12 cellular contexts compared by ENCODE assay signal in genomic region chr15:69082041-69082502, GRCh38.
DNase-seq lines count a peak whose midpoint lies in the region; ATAC-seq and TF ChIP-seq lines count a peak whose summit lies in the region.
"Had no signal": no experiment of that assay in that cellular context is flagged by ENCODE, and none has a peak within 500 bp of the region (broad histone marks: within the 10 kb centered on the region; RNA-seq: fewer than 3 reads in every experiment).

No MANE protein-coding gene starts in this region.

- H3K36me3 ChIP-seq in adipocyte (ENCODE audit: control insufficient read depth, insufficient read depth, low read length, severe bottlenecking): no peaks in the 10 kb centered on the region
- H3K36me3 ChIP-seq in mucosa of descending colon (ENCODE audit: low read depth): no peaks in the 10 kb centered on the region

- DNase-seq in AG10803 (ENCODE audit: low read depth): peak; percentile 38
- DNase-seq in adipocyte (ENCODE audit: low read depth): peak; percentile 82
- DNase-seq in Right ventricle myocardium superior: no peak
- DNase-seq in sciatic nerve (ENCODE audit: low spot score): no peak
- no peak for DNase-seq in NCI-H510A (lab: John Stamatoyannopoulos, UW)
- DNase-seq in mucosa of descending colon: no peak
- no peak for DNase-seq in HT-29 (ENCODE audit: low spot score)
- DNase-seq: activated CD4-positive, alpha-beta T cell treated with anti-CD3 and anti-CD28 coated beads for 4 hours; activated naive CD8-positive, alpha-beta T cell treated with anti-CD3 and anti-CD28 coated beads, Interleukin-2, amount 50 U/mL, for 24 hours; head of caudate nucleus; NCI-H187 treated with DMSO at 0.1 percent for 48 hours had no signal

- TF ChIP-seq CTCF in AG10803 (conservative IDR thresholded peaks at IDR 0.05; ENCODE audit: low read length) (no peak), mucosa of descending colon (IDR thresholded peaks at IDR 0.05) (no peak)

- H3K27me3 ChIP-seq in adipocyte (replicated peaks; ENCODE audit: control insufficient read depth, insufficient read depth, low read length): peaks cover 4% of the 10 kb centered on the region

- H3K9me3 ChIP-seq in adipocyte (ENCODE audit: control insufficient read depth, low read length) (no peaks in the 10 kb centered on the region), mucosa of descending colon (no peaks in the 10 kb centered on the region)

- ATAC-seq in Right ventricle myocardium superior (ENCODE audit: poor library complexity) (peak; percentile 82), sciatic nerve (peak; percentile 88), mucosa of descending colon (no peak), GM19397 (IDR thresholded peaks at IDR 0.05; ENCODE audit: unreplicated experiment) (no peak)
- ATAC-seq: activated naive CD8-positive, alpha-beta T cell treated with anti-CD3 and anti-CD28 coated beads, Interleukin-2, amount 50 U/mL, for 24 hours had no signal

- H3K4me1 ChIP-seq in adipocyte (ENCODE audit: control insufficient read depth, insufficient read depth, low read length) (peaks cover 32% of the 10 kb centered on the region), mucosa of descending colon (ENCODE audit: low read depth) (no peaks in the 10 kb centered on the region)

- H3K4me3 ChIP-seq in AG10803 (ENCODE audit: low read length): no peak overlapping the region
- H3K4me3 ChIP-seq in adipocyte (ENCODE audit: low read length): peak overlapping the region; percentile 52
- no peak overlapping the region for H3K4me3 ChIP-seq in mucosa of descending colon

- peak overlapping the region; percentile 62 for H3K9ac ChIP-seq in adipocyte (ENCODE audit: low read length)

- intact Hi-C loops in Right ventricle myocardium superior (cut with DNase I): no loop called here
- intact Hi-C loops in sciatic nerve (cut with DNase I): no loop called here
- intact Hi-C loops in mucosa of descending colon (cut with DNase I, micrococcal nuclease): no loop called here

Comparison
In these comparisons a context has a peak if more than half of its experiments do, and no peak if none do; other contexts are left out.
1. DNase-seq: peak in AG10803 (single experiment) and adipocyte (single experiment); none in Right ventricle myocardium superior (single experiment), sciatic nerve (single experiment), NCI-H510A (single experiment), mucosa of descending colon (0 of 3) and HT-29 (single experiment).
2. ATAC-seq: peak in Right ventricle myocardium superior (single experiment) and sciatic nerve (single experiment); none in mucosa of descending colon (single experiment) and GM19397 (single experiment).